Comparison of ENCODE assay signal across 16 cellular contexts in the genomic region with DNA sequence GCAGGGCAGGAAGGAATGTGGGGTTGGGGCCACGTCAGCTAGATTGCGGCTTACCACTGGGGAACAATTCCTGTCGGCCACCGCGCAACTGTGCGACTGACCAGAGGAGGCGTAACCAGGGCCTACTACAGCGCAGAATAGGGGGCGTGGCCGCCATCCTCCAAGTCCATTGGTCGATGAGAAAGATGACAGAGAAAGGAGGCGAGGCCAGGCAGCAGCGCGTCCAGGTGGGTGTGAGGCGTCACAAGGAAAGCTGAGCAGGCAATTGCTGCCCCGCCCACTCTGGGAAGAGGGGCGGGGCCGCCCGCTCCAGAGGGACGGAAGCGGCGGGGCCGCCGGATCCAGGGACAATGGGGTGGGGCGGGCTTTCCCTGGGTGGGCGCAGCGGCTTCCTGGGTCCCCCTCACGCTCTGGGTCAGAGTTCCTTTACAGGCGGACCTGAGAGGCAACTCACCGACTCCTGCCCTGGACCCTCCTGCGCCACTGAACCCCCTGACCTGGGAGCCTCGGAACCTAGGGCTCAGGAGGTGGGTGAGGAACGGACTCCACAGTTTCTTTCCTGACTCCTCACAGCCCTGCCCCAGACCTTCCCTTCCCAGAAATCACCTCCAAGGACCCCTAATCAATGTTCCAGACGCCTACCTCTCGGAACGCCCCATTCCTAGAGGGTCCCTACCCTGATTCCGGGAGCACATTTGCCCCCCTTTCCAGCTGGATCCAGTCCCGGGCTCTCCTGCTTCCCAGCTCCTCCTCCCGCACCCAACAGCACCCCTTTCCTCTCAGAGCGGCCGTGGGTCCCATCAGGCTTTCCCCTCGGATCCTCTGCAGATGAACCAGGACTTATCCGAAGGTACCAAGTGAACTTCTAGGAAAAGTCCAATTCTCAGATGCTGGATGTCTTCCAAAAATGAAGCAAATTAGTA.
DNase-seq lines count a peak whose midpoint lies in the region; ATAC-seq and TF ChIP-seq lines count a peak whose summit lies in the region.
"Had no signal": no experiment of that assay in that cellular context is flagged by ENCODE, and none has a peak within 500 bp of the region (broad histone marks: within the 10 kb centered on the region; RNA-seq: fewer than 3 reads in every experiment).

No MANE protein-coding gene starts in this region.

- H4K20me1 ChIP-seq in PC-3 (ENCODE audit: low read length), result no peaks in the 10 kb centered on the region
- no peaks in the 10 kb centered on the region for H4K20me1 ChIP-seq in osteoblast (ENCODE audit: insufficient read depth, low read length)

- no peaks in the 10 kb centered on the region for H3K9me3 ChIP-seq in adrenal gland (replicated peaks in 1 of 3)
- peaks cover 0 to 14% (median 0%) of the 10 kb centered on the region in 12 donors for H3K9me3 ChIP-seq in heart left ventricle
- no peaks in the 10 kb centered on the region for H3K9me3 ChIP-seq in muscle layer of colon (ENCODE audit: low read length)
- no peaks in the 10 kb centered on the region for H3K9me3 ChIP-seq in thyroid gland
- peaks cover 42% of the 10 kb centered on the region; the same call in 1 of the 2 replicates for H3K9me3 ChIP-seq in PC-3 (ENCODE audit: low read length)
- no peaks in the 10 kb centered on the region for H3K9me3 ChIP-seq in osteoblast (ENCODE audit: low read depth, low read length)

- TF ChIP-seq POLR2A in adrenal gland (IDR thresholded peaks at IDR 0.05) (peak in 1 of 2 donors; percentile 79), heart left ventricle (IDR thresholded peaks at IDR 0.05) (peak; percentile 66 to 68), thyroid gland (IDR thresholded peaks at IDR 0.05) (peak in 1 of 2 donors; percentile 98)

- CTCF ChIA-PET in PC-3 (lab: Charles Lee), result no interaction called here

- no peaks in the 10 kb centered on the region for H3K36me3 Mint-ChIP-seq in activated T-helper 1 cell treated with anti-CD3 and anti-CD28 coated beads, Interleukin-12 subunit alpha, Interleukin-12 subunit beta, Interleukin-2, Interleukin-4 antibody, amounts not matched to agents 30 ng/mL and 10 ng/mL and 1 ng/mL, durations not matched to agents 14 hours and 24 hours and 36 hours (ENCODE audit: low read depth)
- H3K36me3 Mint-ChIP-seq: CD8-positive, alpha-beta T cell had no signal

- H3K9me3 Mint-ChIP-seq in activated T-helper 1 cell treated with anti-CD3 and anti-CD28 coated beads, Interleukin-12 subunit alpha, Interleukin-12 subunit beta, Interleukin-2, Interleukin-4 antibody, amounts not matched to agents 30 ng/mL and 10 ng/mL and 1 ng/mL, durations not matched to agents 14 hours and 24 hours and 36 hours, result peaks cover 42% of the 10 kb centered on the region

- H3K4me3 Mint-ChIP-seq in activated T-helper 1 cell treated with anti-CD3 and anti-CD28 coated beads, Interleukin-12 subunit alpha, Interleukin-12 subunit beta, Interleukin-2, Interleukin-4 antibody, amounts not matched to agents 30 ng/mL and 10 ng/mL and 1 ng/mL, durations not matched to agents 14 hours and 24 hours and 36 hours, result no peak overlapping the region
- H3K4me3 Mint-ChIP-seq: CD8-positive, alpha-beta T cell; GM23338; naive B cell had no signal

- no peaks in the 10 kb centered on the region for H3K79me2 ChIP-seq in PC-3 (ENCODE audit: low read length)
- H3K79me2 ChIP-seq in osteoblast (ENCODE audit: insufficient read depth, low read length), result no peaks in the 10 kb centered on the region

- H3K27ac ChIP-seq in adrenal gland (no peak overlapping the region), heart left ventricle (peak overlapping the region in 2 of 12 donors; percentile 47 to 59), muscle layer of colon (ENCODE audit: low read depth, low read length) (peak overlapping the region; percentile 63), thyroid gland (peak overlapping the region in 1 of 3 donors; percentile 62), PC-3 (ENCODE audit: low read length) (no peak overlapping the region), osteoblast (ENCODE audit: low read depth, low read length) (no peak overlapping the region)
- H3K27ac ChIP-seq: SK-N-MC, VCaP had no signal

- H3K36me3 ChIP-seq in adrenal gland (replicated peaks in 1 of 2) (no peaks in the 10 kb centered on the region), heart left ventricle (no peaks in the 10 kb centered on the region), muscle layer of colon (ENCODE audit: insufficient read depth, low read length) (no peaks in the 10 kb centered on the region), thyroid gland (no peaks in the 10 kb centered on the region), PC-3 (ENCODE audit: low read depth, low read length) (no peaks in the 10 kb centered on the region; the same call in 1 of the 2 replicates), osteoblast (ENCODE audit: insufficient read depth, low read length) (no peaks in the 10 kb centered on the region)

- H3K9ac ChIP-seq in muscle layer of colon (ENCODE audit: low read length), result peak overlapping the region; percentile 34
- H3K9ac ChIP-seq in PC-3 (ENCODE audit: low read length), result no peak overlapping the region

- WGBS in adrenal gland, 4 donors, result 2 to 4% (median 4%) methylated on average over 11 to 43 of the region's 43 CpGs
- WGBS in heart left ventricle, 4 donors, result 2 to 4% (median 3%) methylated on average over 30 to 43 of the region's 43 CpGs
- WGBS in thyroid gland, 2 donors, result 3% methylated on average over 39 of the region's 43 CpGs

- TF ChIP-seq CTCF in adrenal gland (IDR thresholded peaks at IDR 0.05), result no peak
- peak in 3 of 12 donors; percentile 9 to 34 (median 12) for TF ChIP-seq CTCF in heart left ventricle (IDR thresholded peaks at IDR 0.05)
- TF ChIP-seq CTCF in thyroid gland (IDR thresholded peaks at IDR 0.05), result peak in 2 of 6 experiments; percentile 15 to 40
- TF ChIP-seq CTCF in PC-3 (conservative IDR thresholded peaks at IDR 0.05; ENCODE audit: low read depth, low read length), result no peak
- TF ChIP-seq CTCF in osteoblast (IDR thresholded peaks at IDR 0.05; ENCODE audit: extremely low read depth, low read depth, low read length), result no peak

- H3K4me1 Mint-ChIP-seq in activated T-helper 1 cell treated with anti-CD3 and anti-CD28 coated beads, Interleukin-12 subunit alpha, Interleukin-12 subunit beta, Interleukin-2, Interleukin-4 antibody, amounts not matched to agents 30 ng/mL and 10 ng/mL and 1 ng/mL, durations not matched to agents 14 hours and 24 hours and 36 hours (ENCODE audit: low read depth), result no peaks in the 10 kb centered on the region
- H3K4me1 Mint-ChIP-seq: GM23338, naive B cell had no signal

- H3K4me2 ChIP-seq in PC-3 (ENCODE audit: low read length) (no peak overlapping the region), osteoblast (ENCODE audit: insufficient read depth, low read length) (no peak overlapping the region)
- H3K4me2 ChIP-seq: GM23338 had no signal

- H3K4me3 ChIP-seq in adrenal gland, result peak overlapping the region in 1 of 4 donors; percentile 29
- peak overlapping the region in 10 of 12 donors; percentile 22 to 56 (median 47) for H3K4me3 ChIP-seq in heart left ventricle
- H3K4me3 ChIP-seq in muscle layer of colon (ENCODE audit: low read depth in 1 of 2, low read length in 2 of 2), result peak overlapping the region; percentile 62 to 77
- H3K4me3 ChIP-seq in thyroid gland (replicated peaks in 1 of 3), result peak overlapping the region in 2 of 3 donors; percentile 33 to 56
- no peak overlapping the region for H3K4me3 ChIP-seq in PC-3 (ENCODE audit: low read length)
- no peak overlapping the region for H3K4me3 ChIP-seq in osteoblast (ENCODE audit: insufficient read depth, low read length)
- H3K4me3 ChIP-seq: GM23338, SK-N-MC had no signal

- POLR2A ChIA-PET in PC-3 (lab: Charles Lee; ENCODE audit: unreplicated experiment), result no interaction called here

- no TSS peak for BruUV-seq in PC-3 (replicated peaks; lab: Mats Ljungman, UMichigan)

- DNase-seq in adrenal gland (peak in 4 of 7 donors; percentile 16 to 82 (median 26)), heart left ventricle (peak; percentile 63 to 84 (median 68)), thyroid gland (peak; percentile 98 to 99), KG1 (lab: John Stamatoyannopoulos, UW) (no peak), PC-3 (no peak), osteoblast (ENCODE audit: insufficient read length, low spot score, missing footprints) (no peak)
- no peak for DNase-seq in activated T-helper 1 cell treated with anti-CD3 and anti-CD28 coated beads, Interleukin-12 subunit alpha, Interleukin-12 subunit beta, Interleukin-2, Interleukin-4 antibody, amounts not matched to agents 30 ng/mL and 10 ng/mL and 1 ng/mL, durations not matched to agents 14 hours and 24 hours and 36 hours (ENCODE audit: low spot score)
- DNase-seq: activated CD8-positive, alpha-beta memory T cell treated with anti-CD3 and anti-CD28 coated beads, Interleukin-2, amount 50 U/mL, for 48 hours; CD8-positive, alpha-beta T cell; naive B cell; NCI-H1092; NCI-H774 had no signal

- intact Hi-C loops in adrenal gland (cut with DNase I), result no loop called here
- intact Hi-C loops in heart left ventricle (cut with DNase I), result no loop called here
- intact Hi-C loops in thyroid gland (cut with DNase I), result no loop called here
- intact Hi-C loops in PC-3 (cut with micrococcal nuclease), result no loop called here
- intact Hi-C loops in activated T-helper 1 cell treated with anti-CD3 and anti-CD28 coated beads, Interleukin-12 subunit alpha, Interleukin-12 subunit beta, Interleukin-2, Interleukin-4 antibody, amounts not matched to agents 30 ng/mL and 10 ng/mL and 1 ng/mL, durations not matched to agents 14 hours and 24 hours and 36 hours (cut with micrococcal nuclease), result no loop called here

- H3K27me3 Mint-ChIP-seq in activated T-helper 1 cell treated with anti-CD3 and anti-CD28 coated beads, Interleukin-12 subunit alpha, Interleukin-12 subunit beta, Interleukin-2, Interleukin-4 antibody, amounts not matched to agents 30 ng/mL and 10 ng/mL and 1 ng/mL, durations not matched to agents 14 hours and 24 hours and 36 hours (ENCODE audit: insufficient read depth), result no peaks in the 10 kb centered on the region

- H3K9me2 ChIP-seq in PC-3 (replicated peaks; ENCODE audit: low read length), result no peaks in the 10 kb centered on the region

- H2AFZ ChIP-seq in PC-3 (ENCODE audit: low read length), result no peak overlapping the region
- H2AFZ ChIP-seq in osteoblast (ENCODE audit: low read length), result no peak overlapping the region
- H2AFZ ChIP-seq: GM23338 had no signal

- ATAC-seq in heart left ventricle (peak in 3 of 4 donors; percentile 79 to 97 (median 83)), PC-3 (no peak)
- ATAC-seq: CD8-positive, alpha-beta T cell; GM23338 had no signal

- H3K4me1 ChIP-seq in adrenal gland (replicated peaks in 1 of 2) (no peaks in the 10 kb centered on the region), heart left ventricle (peaks cover 0 to 7% (median 0%) of the 10 kb centered on the region in 12 donors), muscle layer of colon (ENCODE audit: insufficient read depth, low read length) (no peaks in the 10 kb centered on the region), thyroid gland (no peaks in the 10 kb centered on the region), PC-3 (ENCODE audit: insufficient read depth, low read length) (no peaks in the 10 kb centered on the region), osteoblast (ENCODE audit: insufficient read depth, low read length) (no peaks in the 10 kb centered on the region)

- H3K27ac Mint-ChIP-seq in activated T-helper 1 cell treated with anti-CD3 and anti-CD28 coated beads, Interleukin-12 subunit alpha, Interleukin-12 subunit beta, Interleukin-2, Interleukin-4 antibody, amounts not matched to agents 30 ng/mL and 10 ng/mL and 1 ng/mL, durations not matched to agents 14 hours and 24 hours and 36 hours, result no peak overlapping the region
- H3K27ac Mint-ChIP-seq: CD8-positive, alpha-beta T cell; GM23338; naive B cell had no signal

- H3F3A ChIP-seq in PC-3 (ENCODE audit: low read length, unreplicated experiment), result no peaks in the 10 kb centered on the region

- no peaks in the 10 kb centered on the region for H3K27me3 ChIP-seq in adrenal gland
- peaks cover 0 to 23% (median 6%) of the 10 kb centered on the region in 9 donors for H3K27me3 ChIP-seq in heart left ventricle
- no peaks in the 10 kb centered on the region for H3K27me3 ChIP-seq in muscle layer of colon (ENCODE audit: control insufficient read depth in 1 of 2, insufficient read depth in 2 of 2, low read length in 2 of 2)
- no peaks in the 10 kb centered on the region for H3K27me3 ChIP-seq in thyroid gland
- no peaks in the 10 kb centered on the region for H3K27me3 ChIP-seq in PC-3 (ENCODE audit: low read length)
- H3K27me3 ChIP-seq in osteoblast (ENCODE audit: insufficient read depth, low read length), result no peaks in the 10 kb centered on the region

Comparison
In these comparisons a context has a peak if more than half of its experiments do, and no peak if none do; other contexts are left out.
1. DNase-seq: peak in adrenal gland (4 of 7), heart left ventricle (5 of 5) and thyroid gland (2 of 2); none in KG1 (single experiment), PC-3 (single experiment), activated T-helper 1 cell treated with anti-CD3 and anti-CD28 coated beads, Interleukin-12 subunit alpha, Interleukin-12 subunit beta, Interleukin-2, Interleukin-4 antibody, amounts not matched to agents 30 ng/mL and 10 ng/mL and 1 ng/mL, durations not matched to agents 14 hours and 24 hours and 36 hours (single experiment) and osteoblast (single experiment).
2. H3K4me3 ChIP-seq: peak in heart left ventricle (10 of 12), muscle layer of colon (2 of 2) and thyroid gland (2 of 3); none in PC-3 (single experiment) and osteoblast (single experiment).